ENCODE assay signal across 28 cellular contexts in the genomic region with DNA sequence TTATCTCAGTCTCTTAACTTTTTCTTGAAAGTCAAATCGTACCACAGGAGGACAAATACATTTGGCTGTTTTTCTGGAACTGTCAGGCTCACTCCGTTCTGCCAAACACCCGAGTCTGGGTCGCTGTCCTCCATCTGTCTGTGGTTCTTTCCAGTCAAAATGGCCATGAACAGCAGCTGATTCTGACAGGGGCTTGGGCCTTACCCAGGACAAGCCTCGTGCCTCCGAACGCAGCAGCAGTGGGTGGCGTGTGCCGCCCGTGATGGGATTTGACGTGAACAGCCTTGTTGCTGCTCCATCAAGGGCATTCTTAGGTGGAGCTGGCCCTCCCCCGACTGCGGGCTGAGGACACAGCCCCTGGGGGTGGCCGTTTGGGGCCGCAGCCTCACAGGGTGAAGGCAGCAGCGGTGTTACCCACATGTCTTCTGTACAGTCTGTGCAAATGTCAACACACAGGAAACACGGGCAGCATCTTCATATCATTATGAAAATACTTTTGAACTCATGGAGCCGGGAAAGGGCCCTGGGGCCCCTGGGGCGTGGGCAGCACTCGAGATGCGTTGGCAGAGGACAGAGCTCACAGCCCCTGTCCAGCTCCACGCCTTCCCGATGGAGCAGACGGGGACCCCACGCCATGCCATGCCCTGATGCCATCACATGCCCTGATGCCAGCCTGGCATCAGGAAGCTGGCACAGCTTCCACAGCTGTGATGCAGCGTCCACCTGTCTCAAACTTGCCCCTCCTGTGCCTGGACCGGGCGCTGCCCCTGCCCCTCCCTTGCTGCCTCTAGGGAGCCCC. TPM values are rescaled to one million over a fixed set of nuclear protein-coding genes. Genes with fewer than 3 reads are reported as not detected.
DNase-seq lines count a peak whose midpoint lies in the region; ATAC-seq and TF ChIP-seq lines count a peak whose summit lies in the region.
"Had no signal": no experiment of that assay in that cellular context is flagged by ENCODE, and none has a peak within 500 bp of the region (broad histone marks: within the 10 kb centered on the region; RNA-seq: fewer than 3 reads in every experiment).

No MANE protein-coding gene starts in this region.

- H3K9ac ChIP-seq in BLaER1, result no peak overlapping the region
- H3K9ac ChIP-seq: KMS-11 had no signal

- no peaks in the 10 kb centered on the region for H4K20me1 ChIP-seq in BLaER1
- no peaks in the 10 kb centered on the region for H4K20me1 ChIP-seq in osteoblast (ENCODE audit: insufficient read depth, low read length)

- H3K27me3 Mint-ChIP-seq in CD4-positive, alpha-beta T cell, result peaks cover 6% of the 10 kb centered on the region
- H3K27me3 Mint-ChIP-seq in activated B cell treated with CpG ODN at 0.5 μM for 24 hours, result peaks cover 7% of the 10 kb centered on the region

- H3K4me3 ChIP-seq in BLaER1 (no peak overlapping the region), osteoblast (ENCODE audit: insufficient read depth, low read length) (no peak overlapping the region)
- H3K4me3 ChIP-seq: PC-9, right atrium auricular region, thoracic aorta, uterus had no signal

- H3K79me2 ChIP-seq in osteoblast (ENCODE audit: insufficient read depth, low read length), result no peaks in the 10 kb centered on the region

- peak overlapping the region; percentile 75 for H3K27ac Mint-ChIP-seq in CD4-positive, alpha-beta T cell
- H3K27ac Mint-ChIP-seq in activated B cell treated with CpG ODN at 0.5 μM for 24 hours, result peak overlapping the region; percentile 7
- H3K27ac Mint-ChIP-seq: activated CD4-positive, alpha-beta memory T cell treated with anti-CD3 and anti-CD28 coated beads for 36 hours; activated naive CD4-positive, alpha-beta T cell treated with anti-CD3 and anti-CD28 coated beads, Interleukin-2, amount 10 ng/mL, durations not matched to agents 7 days and 5 days; mesothelial cell of epicardium; natural killer cell treated with Interleukin-12 subunit alpha and Interleukin-12 subunit beta and Interleukin-15 and Interleukin-18, amount 100 ng/mL, for 72 hours had no signal

- H3K9me3 ChIP-seq in BLaER1 (no peaks in the 10 kb centered on the region), osteoblast (ENCODE audit: low read depth, low read length) (no peaks in the 10 kb centered on the region)
- H3K9me3 ChIP-seq in CD4-positive, alpha-beta T cell (ENCODE audit: control insufficient read depth, low read length), result no peaks in the 10 kb centered on the region
- H3K9me3 ChIP-seq: right atrium auricular region, thoracic aorta, uterus had no signal

- CTCF ChIA-PET in CD4-positive, alpha-beta T cell (lab: Charles Lee), result interaction anchor here (0.6 kb wide), 1 partner anchor 24 kb away, joined by 4 read pairs; no protein-coding TSS in a partner anchor
- CTCF ChIA-PET in activated B cell treated with CpG ODN at 0.5 μM for 24 hours (lab: Charles Lee), result no interaction called here

- no peak for ATAC-seq in CD4-positive, alpha-beta T cell (ENCODE audit: poor library complexity)
- ATAC-seq in activated B cell treated with CpG ODN at 0.5 μM for 24 hours (ENCODE audit: low read depth) (no peak), HG02870 (IDR thresholded peaks at IDR 0.05; ENCODE audit: unreplicated experiment) (no peak)
- ATAC-seq: natural killer cell treated with Interleukin-12 subunit alpha and Interleukin-12 subunit beta and Interleukin-15 and Interleukin-18, amount 100 ng/mL, for 72 hours had no signal

- DNase-seq in CD4-positive, alpha-beta T cell, result no peak
- no peak for DNase-seq in activated B cell treated with CpG ODN at 0.5 μM for 24 hours
- peak; percentile 76 for DNase-seq in osteoblast (ENCODE audit: insufficient read length, low spot score, missing footprints)
- DNase-seq in epidermal melanocyte (ENCODE audit: insufficient read length, low spot score), result no peak
- no peak for DNase-seq in NCI-H1436 (lab: John Stamatoyannopoulos, UW)
- DNase-seq: activated CD4-positive, alpha-beta memory T cell treated with anti-CD3 and anti-CD28 coated beads for 36 hours; activated CD8-positive, alpha-beta memory T cell treated with anti-CD3 and anti-CD28 coated beads, Interleukin-2, amount 50 U/mL, for 4 hours; activated naive CD4-positive, alpha-beta T cell treated with anti-CD3 and anti-CD28 coated beads, Interleukin-2, amount 10 ng/mL, durations not matched to agents 7 days and 5 days; DMS53; effector memory CD4-positive, alpha-beta T cell; erythroblast; GF-D8; H9; islet precursor cell; MV-4-11; NCI-H510A treated with DMSO at 0.1 percent for 48 hours; PC-9; SHP77 treated with DMSO at 0.1 percent for 48 hours; stimulated activated CD4-positive, alpha-beta T cell treated with anti-CD3 and anti-CD28 coated beads, Interleukin-4, amount 100 ng/mL, for 4 hours; T-helper 1 cell; uterus had no signal

- peak overlapping the region; percentile 45 for H3K4me2 ChIP-seq in BLaER1
- no peak overlapping the region for H3K4me2 ChIP-seq in osteoblast (ENCODE audit: insufficient read depth, low read length)
- H3K4me2 ChIP-seq: KMS-11, PC-9 had no signal

- no peak overlapping the region for H2AFZ ChIP-seq in osteoblast (ENCODE audit: low read length)
- H2AFZ ChIP-seq: PC-9 had no signal

- POLR2A ChIA-PET in CD4-positive, alpha-beta T cell (lab: Charles Lee), result interaction anchor here (0.9 to 1.6 kb wide), 4 partner anchors 9 to 53 kb away, joined by 6 to 8 read pairs (median 7); a partner anchor contains a TSS
- POLR2A ChIA-PET in activated B cell treated with CpG ODN at 0.5 μM for 24 hours (lab: Charles Lee), result interaction anchor here (0.5 to 1.2 kb wide), 3 partner anchors 26 to 133 kb away, joined by 3 read pairs; a partner anchor contains a TSS

- no peaks in the 10 kb centered on the region for H3K36me3 Mint-ChIP-seq in CD4-positive, alpha-beta T cell (ENCODE audit: low read depth)
- no peaks in the 10 kb centered on the region for H3K36me3 Mint-ChIP-seq in activated B cell treated with CpG ODN at 0.5 μM for 24 hours (ENCODE audit: low read depth)
- H3K36me3 Mint-ChIP-seq: activated CD4-positive, alpha-beta memory T cell treated with anti-CD3 and anti-CD28 coated beads for 36 hours; activated naive CD4-positive, alpha-beta T cell treated with anti-CD3 and anti-CD28 coated beads, Interleukin-2, amount 10 ng/mL, durations not matched to agents 7 days and 5 days; mesothelial cell of epicardium; natural killer cell treated with Interleukin-12 subunit alpha and Interleukin-12 subunit beta and Interleukin-15 and Interleukin-18, amount 100 ng/mL, for 72 hours had no signal

- intact Hi-C loops in CD4-positive, alpha-beta T cell (cut with DNase I, micrococcal nuclease), result no loop called here
- intact Hi-C loops in activated B cell treated with CpG ODN at 0.5 μM for 24 hours (cut with micrococcal nuclease), result no loop called here

- H3K4me1 ChIP-seq in BLaER1 (peaks cover 27% of the 10 kb centered on the region), osteoblast (ENCODE audit: insufficient read depth, low read length) (no peaks in the 10 kb centered on the region)
- H3K4me1 ChIP-seq: right atrium auricular region, uterus had no signal

- H3K4me1 Mint-ChIP-seq in CD4-positive, alpha-beta T cell (ENCODE audit: low read depth), result peaks cover 9% of the 10 kb centered on the region
- H3K4me1 Mint-ChIP-seq in activated B cell treated with CpG ODN at 0.5 μM for 24 hours, result peaks cover 16% of the 10 kb centered on the region

- H3K36me3 ChIP-seq in BLaER1 (no peaks in the 10 kb centered on the region), osteoblast (ENCODE audit: insufficient read depth, low read length) (no peaks in the 10 kb centered on the region)
- H3K36me3 ChIP-seq: right atrium auricular region, thoracic aorta, uterus had no signal

- no peaks in the 10 kb centered on the region for H3K27me3 ChIP-seq in BLaER1
- peaks cover 12% of the 10 kb centered on the region for H3K27me3 ChIP-seq in CD4-positive, alpha-beta T cell (ENCODE audit: control insufficient read depth, insufficient read depth, low read length)
- H3K27me3 ChIP-seq in osteoblast (ENCODE audit: insufficient read depth, low read length), result peaks cover 24% of the 10 kb centered on the region
- H3K27me3 ChIP-seq: right atrium auricular region, uterus had no signal

- H3K4me3 Mint-ChIP-seq in CD4-positive, alpha-beta T cell, result peak overlapping the region; percentile 67
- H3K4me3 Mint-ChIP-seq in activated B cell treated with CpG ODN at 0.5 μM for 24 hours, result no peak overlapping the region
- H3K4me3 Mint-ChIP-seq: activated CD4-positive, alpha-beta memory T cell treated with anti-CD3 and anti-CD28 coated beads for 36 hours; activated naive CD4-positive, alpha-beta T cell treated with anti-CD3 and anti-CD28 coated beads, Interleukin-2, amount 10 ng/mL, durations not matched to agents 7 days and 5 days; H9; mesothelial cell of epicardium; natural killer cell treated with Interleukin-12 subunit alpha and Interleukin-12 subunit beta and Interleukin-15 and Interleukin-18, amount 100 ng/mL, for 72 hours had no signal

- no peaks in the 10 kb centered on the region for H3K9me3 Mint-ChIP-seq in CD4-positive, alpha-beta T cell
- H3K9me3 Mint-ChIP-seq in activated B cell treated with CpG ODN at 0.5 μM for 24 hours, result no peaks in the 10 kb centered on the region
- H3K9me3 Mint-ChIP-seq: activated CD4-positive, alpha-beta memory T cell treated with anti-CD3 and anti-CD28 coated beads for 36 hours; mesothelial cell of epicardium; natural killer cell treated with Interleukin-12 subunit alpha and Interleukin-12 subunit beta and Interleukin-15 and Interleukin-18, amount 100 ng/mL, for 72 hours had no signal

- H3K27ac ChIP-seq in BLaER1, result 0 out of 2 replicates have a peak overlapping the region, but pooled peaks have one; percentile 13
- H3K27ac ChIP-seq in CD4-positive, alpha-beta T cell (ENCODE audit: low read depth, low read length), result no peak overlapping the region
- no peak overlapping the region for H3K27ac ChIP-seq in osteoblast (ENCODE audit: low read depth, low read length)
- H3K27ac ChIP-seq: KMS-11, PC-9, right atrium auricular region, thoracic aorta, uterus had no signal

- no peak for TF ChIP-seq CTCF in CD4-positive, alpha-beta T cell (IDR thresholded peaks at IDR 0.05)
- TF ChIP-seq CTCF in activated B cell treated with CpG ODN at 0.5 μM for 24 hours (IDR thresholded peaks at IDR 0.05) (no peak), osteoblast (IDR thresholded peaks at IDR 0.05; ENCODE audit: extremely low read depth, low read depth, low read length) (no peak)

RNA-seq across cellular contexts. Expression of a gene that starts 8.6 kb away (rescaled TPM):
- 10 to 100 TPM; 44.7 to 49.5 TPM for total RNA-seq in CD4-positive, alpha-beta T cell
- 59.6 and 78.0 TPM in 2 replicates for total RNA-seq in activated B cell treated with CpG ODN at 0.5 μM for 24 hours
- 25.6 and 29.3 TPM in 2 replicates for total RNA-seq in osteoblast
